ENCODE assay signal across 8 cellular contexts in genomic region chr7:5421626-5422323, GRCh38. TPM values are rescaled to one million over a fixed set of nuclear protein-coding genes. Genes with fewer than 3 reads are reported as not detected.
DNase-seq lines count a peak whose midpoint lies in the region; ATAC-seq, FAIRE-seq and TF ChIP-seq lines count a peak whose summit lies in the region.

No MANE protein-coding gene starts in this region.

- H3K36me3 ChIP-seq in BLaER1 (no peaks in the 10 kb centered on the region), HAP-1 (replicated peaks) (peaks cover 10% of the 10 kb centered on the region), mucosa of rectum (ENCODE audit: control insufficient read depth in 2 of 2, insufficient read depth in 2 of 2, low read length in 2 of 2) (peaks cover 0 to 6% of the 10 kb centered on the region in 2 donors), urinary bladder (ENCODE audit: insufficient read depth) (no peaks in the 10 kb centered on the region)

- H3K27ac ChIP-seq in BLaER1, result no peak overlapping the region
- peak overlapping the region; percentile 96 to 97 for H3K27ac ChIP-seq in mucosa of rectum (ENCODE audit: low read depth in 2 of 2, low read length in 2 of 2)
- H3K27ac ChIP-seq in urinary bladder (ENCODE audit: low read depth), result peak overlapping the region; percentile 96

- DNase-seq in HAP-1 (ENCODE audit: low spot score in 2 of 2) (peak; percentile 61 to 63), T-cell (peak in 1 of 34 experiments; percentile 19), erythroblast (lab: John Stamatoyannopoulos, UW) (peak; percentile 53 to 64), H54 (ENCODE audit: insufficient read length, low spot score) (no peak), epidermal melanocyte (ENCODE audit: insufficient read length, low spot score) (no peak)

- H3K27ac Mint-ChIP-seq in T-cell, result no peak overlapping the region

- peak overlapping the region; percentile 99 for H3K4me2 ChIP-seq in BLaER1

- H3K4me3 ChIP-seq in BLaER1 (peak overlapping the region; percentile 66), HAP-1 (peak overlapping the region; percentile 92), mucosa of rectum (ENCODE audit: low read length in 2 of 2) (peak overlapping the region; percentile 83 to 91), urinary bladder (ENCODE audit: low read depth, low read length) (peak overlapping the region; percentile 93)

- peaks cover 42 to 64% (median 51%) of the 10 kb centered on the region in 3 donors for H3K4me1 Mint-ChIP-seq in T-cell

- H4K20me1 ChIP-seq in BLaER1, result peaks cover 96% of the 10 kb centered on the region

- TF ChIP-seq POLR2A in erythroblast (IDR thresholded peaks at IDR 0.05; ENCODE audit: low read length), result peak; percentile 25
- TF ChIP-seq POLR2A in H54 (IDR thresholded peaks at IDR 0.05; ENCODE audit: low read depth, low read length), result no peak

- POLR2A ChIA-PET in T-cell (lab: Charles Lee), result interaction anchor here in 1 of 2 donors (0.6 kb wide), 1 partner anchor 24 kb away, joined by 3 read pairs; no protein-coding TSS in a partner anchor

- peaks cover 51 to 71% of the 10 kb centered on the region in 2 donors for H3K27me3 Mint-ChIP-seq in T-cell

- H3K27me3 ChIP-seq in BLaER1 (peaks cover 98% of the 10 kb centered on the region), HAP-1 (ENCODE audit: low read depth) (no peaks in the 10 kb centered on the region), mucosa of rectum (ENCODE audit: control insufficient read depth in 2 of 2, insufficient read depth in 2 of 2, low read length in 2 of 2) (no peaks in the 10 kb centered on the region)

- H3K9me3 ChIP-seq in BLaER1, result no peaks in the 10 kb centered on the region
- no peaks in the 10 kb centered on the region for H3K9me3 ChIP-seq in HAP-1
- no peaks in the 10 kb centered on the region for H3K9me3 ChIP-seq in mucosa of rectum (ENCODE audit: control insufficient read depth in 2 of 2, low read length in 2 of 2)

- under 1% methylated on average over 46 of the region's 46 CpGs for WGBS in urinary bladder

- in situ Hi-C loops in HAP-1 (cut with MboI; ENCODE audit: low sequenced_read_pairs), result no loop called here

- H3K9me3 Mint-ChIP-seq in T-cell, result no peaks in the 10 kb centered on the region

- H3K36me3 Mint-ChIP-seq in T-cell, result no peaks in the 10 kb centered on the region

- CTCF ChIA-PET in T-cell (lab: Charles Lee), result interaction anchor here (0.5 to 0.8 kb wide), 2 partner anchors 25 to 187 kb away, joined by 3 to 4 read pairs; no protein-coding TSS in a partner anchor

- H3K4me1 ChIP-seq in BLaER1 (peaks cover 67% of the 10 kb centered on the region), HAP-1 (peaks cover 20% of the 10 kb centered on the region), mucosa of rectum (ENCODE audit: control insufficient read depth in 2 of 2, insufficient read depth in 2 of 2, low read length in 2 of 2) (peaks cover 16 to 26% of the 10 kb centered on the region in 2 donors), urinary bladder (ENCODE audit: insufficient read depth) (no peaks in the 10 kb centered on the region)

- peak overlapping the region; percentile 69 to 73 (median 71) for H3K4me3 Mint-ChIP-seq in T-cell

- ATAC-seq in T-cell (replicated peaks in 1 of 4), result no peak

- no peak for FAIRE-seq in H54 (lab: Jason Lieb, UNC)

- H3K9ac ChIP-seq in BLaER1 (no peak overlapping the region), mucosa of rectum (ENCODE audit: low read depth in 1 of 2, low read length in 2 of 2) (peak overlapping the region; percentile 87 to 88)

RNA-seq across cellular contexts. Expression of gene TNRC18, which starts 1.9 kb away (rescaled TPM):
- total RNA-seq in T-cell (10 to 100 TPM; 58.8 to 71.0 (median 62.6) TPM), urinary bladder (63.0 TPM)
- polyA plus RNA-seq in urinary bladder, result 76.8 TPM

Comparison
In these comparisons a context has a peak if more than half of its experiments do, and no peak if none do; other contexts are left out.
1. DNase-seq: peak in HAP-1 (2 of 2) and erythroblast (2 of 2); none in H54 (single experiment) and epidermal melanocyte (single experiment).
2. Peak in every context shown above with its lines, with median percentiles within 50 percentile points of each other: H3K4me3 ChIP-seq.